In genomic region chr12:546920-547845, GRCh38 we compare ENCODE assay signal across 1 cellular context.
TF ChIP-seq lines count a peak whose summit lies in the region.

No MANE protein-coding gene starts in this region.

TF ChIP-seq in HEK293, 187 proteins besides CTCF, POLR2A, EP300 and RAD21 (continued from another document):
- TF ChIP-seq REST (tag by site-specific recombination; IDR thresholded peaks at IDR 0.05) (no peak), ZNF426 (tag by site-specific recombination; IDR thresholded peaks at IDR 0.05) (no peak; the same call in 1 of the 2 replicates), ZNF302 (tag by site-specific recombination; IDR thresholded peaks at IDR 0.05; ENCODE audit: low read depth) (no peak), BCL11B (tag by site-specific recombination; IDR thresholded peaks at IDR 0.05; ENCODE audit: low read depth) (no peak), ZBTB7A (tag by site-specific recombination; IDR thresholded peaks at IDR 0.05; ENCODE audit: low read depth) (no peak), ZFP3 (tag by site-specific recombination; IDR thresholded peaks at IDR 0.05; ENCODE audit: low read depth) (no peak), KLF16 (tag by site-specific recombination; IDR thresholded peaks at IDR 0.05) (0 out of 2 replicates have a peak, but pooled peaks have one; percentile 28), YY2 (tag by site-specific recombination; IDR thresholded peaks at IDR 0.05) (no peak), ZNF266 (tag by site-specific recombination; IDR thresholded peaks at IDR 0.05; ENCODE audit: low read depth) (no peak), ZNF354C (tag by site-specific recombination; IDR thresholded peaks at IDR 0.05; ENCODE audit: borderline replicate concordance, low read depth) (no peak), ZSCAN4 (tag by site-specific recombination; IDR thresholded peaks at IDR 0.05) (no peak), ZNF280D (tag by site-specific recombination; IDR thresholded peaks at IDR 0.05) (no peak), GLI2 (tag by site-specific recombination; IDR thresholded peaks at IDR 0.05; ENCODE audit: borderline replicate concordance, low read depth) (no peak), ZNF623 (tag by site-specific recombination; IDR thresholded peaks at IDR 0.05) (no peak), ZNF843 (tag by site-specific recombination; IDR thresholded peaks at IDR 0.05) (no peak), GLIS2 (tag by site-specific recombination; IDR thresholded peaks at IDR 0.05) (peak; percentile 39), ZNF223 (tag by site-specific recombination; IDR thresholded peaks at IDR 0.05) (no peak), ZNF639 (tag by site-specific recombination; IDR thresholded peaks at IDR 0.05) (0 out of 2 replicates have a peak, but pooled peaks have one; percentile 23), ZNF138 (tag by site-specific recombination; IDR thresholded peaks at IDR 0.05; ENCODE audit: borderline replicate concordance) (no peak), ZNF645 (tag by site-specific recombination; IDR thresholded peaks at IDR 0.05) (no peak), ZNF449 (tag by site-specific recombination; IDR thresholded peaks at IDR 0.05) (peak; percentile 90), PATZ1 (tag by site-specific recombination; IDR thresholded peaks at IDR 0.05) (0 out of 2 replicates have a peak, but pooled peaks have one; percentile 8), TSHZ1 (tag by site-specific recombination; IDR thresholded peaks at IDR 0.05; ENCODE audit: borderline replicate concordance) (0 out of 2 replicates have a peak, but pooled peaks have one; percentile 19), ZNF155 (tag by site-specific recombination; IDR thresholded peaks at IDR 0.05) (no peak), ZSCAN30 (tag by site-specific recombination; IDR thresholded peaks at IDR 0.05) (peak; percentile 61), ZNF768 (tag by site-specific recombination; IDR thresholded peaks at IDR 0.05) (no peak), ZBTB10 (tag by site-specific recombination; IDR thresholded peaks at IDR 0.05) (0 out of 2 replicates have a peak, but pooled peaks have one; percentile 47), REPIN1 (tag by site-specific recombination; IDR thresholded peaks at IDR 0.05; ENCODE audit: low read depth) (no peak), ZSCAN18 (tag by site-specific recombination; IDR thresholded peaks at IDR 0.05) (no peak), KLF8 (tag by site-specific recombination; IDR thresholded peaks at IDR 0.05) (peak; percentile 85), KLF10 (tag by site-specific recombination; IDR thresholded peaks at IDR 0.05) (no peak), ZNF366 (tag by site-specific recombination; conservative IDR thresholded peaks at IDR 0.05) (no peak), MEIS1 (CRISPR knock-in tag; IDR thresholded peaks at IDR 0.05; ENCODE audit: borderline replicate concordance) (no peak), ZNF629 (tag by site-specific recombination; IDR thresholded peaks at IDR 0.05) (peak; percentile 32; the same call in 1 of the 2 replicates), EGR2 (tag by site-specific recombination; IDR thresholded peaks at IDR 0.05; ENCODE audit: low read depth) (peak; percentile 77)
TF ChIP-seq in HEK293: peak in this region for 30.
